Comparison of ENCODE assay signal across 26 cellular contexts in the genomic region with DNA sequence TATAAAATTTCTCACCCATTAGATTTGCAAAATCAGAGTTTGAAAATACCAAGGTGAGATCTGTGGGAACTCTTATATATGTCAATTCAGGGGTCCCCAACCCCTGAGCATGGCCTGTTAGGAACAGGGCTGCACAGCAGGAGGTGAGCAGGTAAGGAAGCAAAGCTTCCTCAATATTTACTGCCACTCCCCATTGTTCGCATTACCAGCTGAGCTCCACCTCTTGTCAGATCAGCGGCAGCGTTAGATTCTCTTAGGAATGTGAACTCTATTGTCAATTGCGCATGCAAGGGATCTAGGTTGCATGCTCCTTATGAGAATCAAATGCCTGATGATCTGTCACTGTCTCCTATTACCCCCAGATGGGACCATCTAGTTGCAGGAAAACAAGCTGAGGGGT.
DNase-seq lines count a peak whose midpoint lies in the region; ATAC-seq, FAIRE-seq and TF ChIP-seq lines count a peak whose summit lies in the region.
"Had no signal": no experiment of that assay in that cellular context is flagged by ENCODE, and none has a peak within 500 bp of the region (broad histone marks: within the 10 kb centered on the region; RNA-seq: fewer than 3 reads in every experiment).

No MANE protein-coding gene starts in this region.

- H3K4me1 ChIP-seq in HEK293 (ENCODE audit: control insufficient read depth, insufficient read depth, low read length) (peaks cover 14% of the 10 kb centered on the region), colonic mucosa (no peaks in the 10 kb centered on the region)
- H3K4me1 ChIP-seq: BE2C, BLaER1 had no signal

- ATAC-seq in memory B cell (ENCODE audit: low read depth) (no peak), omental fat pad (ENCODE audit: low FRiP score) (no peak)
- ATAC-seq: GM12878 had no signal

- H3K9me3 ChIP-seq in HEK293 (ENCODE audit: control insufficient read depth, insufficient read depth, low read depth, low read length) (no peaks in the 10 kb centered on the region), colonic mucosa (no peaks in the 10 kb centered on the region)
- H3K9me3 ChIP-seq: BE2C had no signal

- CTCF ChIA-PET in HEK293 (lab: Yijun Ruan, JAX), result no interaction called here

- TF ChIP-seq CTCF in HEK293 (tag by site-specific recombination; IDR thresholded peaks at IDR 0.05) (no peak), colonic mucosa (IDR thresholded peaks at IDR 0.05) (no peak), omental fat pad (IDR thresholded peaks at IDR 0.05) (no peak)

- H3K27ac ChIP-seq in HEK293 (ENCODE audit: extremely low read depth, low read depth, low read length) (no peak overlapping the region), colonic mucosa (no peak overlapping the region)
- H3K27ac ChIP-seq: BLaER1 had no signal

- H3K36me3 Mint-ChIP-seq in memory B cell, result peaks cover 7% of the 10 kb centered on the region
- H3K36me3 Mint-ChIP-seq: CD14-positive monocyte; CD4-positive, CD25-positive, alpha-beta regulatory T cell had no signal

- H3K4me3 ChIP-seq in HEK293 (ENCODE audit: low read depth, low read length), result no peak overlapping the region
- no peak overlapping the region for H3K4me3 ChIP-seq in colonic mucosa
- H3K4me3 ChIP-seq: BLaER1, GM12878 had no signal

- peak; percentile 9 for FAIRE-seq in GM12891 (lab: Jason Lieb, UNC)
- FAIRE-seq: A204.1, GM12878, GM19239 had no signal

- H3K27ac Mint-ChIP-seq in memory B cell, result peak overlapping the region; percentile 24
- H3K27ac Mint-ChIP-seq: CD14-positive monocyte; CD4-positive, alpha-beta memory T cell; CD4-positive, CD25-positive, alpha-beta regulatory T cell; CD8-positive, alpha-beta memory T cell had no signal

- no peaks in the 10 kb centered on the region for H3K36me3 ChIP-seq in HEK293 (ENCODE audit: control insufficient read depth in 2 of 2, insufficient read depth in 1 of 2, low read length in 2 of 2)
- H3K36me3 ChIP-seq in colonic mucosa, result no peaks in the 10 kb centered on the region
- H3K36me3 ChIP-seq: BE2C, BLaER1 had no signal

- intact Hi-C loops in colonic mucosa (cut with DNase I), result no loop called here

- POLR2A ChIA-PET in HEK293 (lab: Yijun Ruan, JAX), result no interaction called here

- DNase-seq in GM12891 (ENCODE audit: insufficient read length, low spot score) (no peak), memory B cell (ENCODE audit: low spot score in 2 of 2) (no peak), cerebellar cortex (ENCODE audit: low spot score) (no peak), colonic mucosa (no peak), omental fat pad (ENCODE audit: low spot score) (no peak)
- DNase-seq: 8988T; ACHN; BE2C; C1 segment of cervical spinal cord; CD4-positive, alpha-beta memory T cell; CD4-positive, CD25-positive, alpha-beta regulatory T cell; CD8-positive, alpha-beta memory T cell; COR-L47; DMS 273 treated with DMSO at 0.1 percent for 48 hours; DMS153; DMS53; DMS79; DND-41; EL; GDM1 had no signal

- peaks cover 8% of the 10 kb centered on the region for H3K9me3 Mint-ChIP-seq in memory B cell

- no peak overlapping the region for H3K4me3 Mint-ChIP-seq in memory B cell
- H3K4me3 Mint-ChIP-seq: CD14-positive monocyte; CD4-positive, alpha-beta memory T cell; CD4-positive, CD25-positive, alpha-beta regulatory T cell; CD8-positive, alpha-beta memory T cell had no signal

- no peak overlapping the region for H3K9ac ChIP-seq in colonic mucosa (ENCODE audit: low read depth in 2 of 2, low read length in 2 of 2)
- H3K9ac ChIP-seq: BLaER1 had no signal

- no peaks in the 10 kb centered on the region for H3K27me3 ChIP-seq in colonic mucosa
- H3K27me3 ChIP-seq: BE2C, BLaER1 had no signal

- TF ChIP-seq POLR2A in GM12891 (IDR thresholded peaks at IDR 0.05; ENCODE audit: low read depth, low read length), result no peak

- no peaks in the 10 kb centered on the region for H3K4me1 Mint-ChIP-seq in memory B cell
- H3K4me1 Mint-ChIP-seq: CD14-positive monocyte; CD4-positive, alpha-beta memory T cell; CD4-positive, CD25-positive, alpha-beta regulatory T cell; CD8-positive, alpha-beta memory T cell had no signal

- no peaks in the 10 kb centered on the region for H3K27me3 Mint-ChIP-seq in memory B cell
- H3K27me3 Mint-ChIP-seq: CD4-positive, CD25-positive, alpha-beta regulatory T cell had no signal

TF ChIP-seq in GM12891, 5 proteins besides CTCF, POLR2A, EP300 and RAD21:
- no peak for TF ChIP-seq SPI1 (IDR thresholded peaks at IDR 0.05; ENCODE audit: low read depth, low read length)
- TF ChIP-seq TAF1 (IDR thresholded peaks at IDR 0.05; ENCODE audit: low read depth, low read length), result no peak
- TF ChIP-seq POU2F2 (IDR thresholded peaks at IDR 0.05; ENCODE audit: low read depth, low read length), result no peak
- no peak for TF ChIP-seq PAX5 (IDR thresholded peaks at IDR 0.05; ENCODE audit: insufficient read depth, low read length, severe bottlenecking)
- TF ChIP-seq POLR2AphosphoS5 (IDR thresholded peaks at IDR 0.05; ENCODE audit: low read depth, low read length), result no peak

TF ChIP-seq in HEK293, 187 proteins besides CTCF, POLR2A, EP300 and RAD21:
- no peak for TF ChIP-seq ZNF138 (tag by site-specific recombination; IDR thresholded peaks at IDR 0.05; ENCODE audit: borderline replicate concordance)
- peak; percentile 99 for TF ChIP-seq ZNF610 (tag by site-specific recombination; IDR thresholded peaks at IDR 0.05; ENCODE audit: borderline replicate concordance)
- TF ChIP-seq BCL11A (tag by site-specific recombination; IDR thresholded peaks at IDR 0.05; ENCODE audit: low read depth), result no peak
- no peak for TF ChIP-seq ZNF555 (tag by site-specific recombination; conservative IDR thresholded peaks at IDR 0.05)
- TF ChIP-seq, protein P1, sequence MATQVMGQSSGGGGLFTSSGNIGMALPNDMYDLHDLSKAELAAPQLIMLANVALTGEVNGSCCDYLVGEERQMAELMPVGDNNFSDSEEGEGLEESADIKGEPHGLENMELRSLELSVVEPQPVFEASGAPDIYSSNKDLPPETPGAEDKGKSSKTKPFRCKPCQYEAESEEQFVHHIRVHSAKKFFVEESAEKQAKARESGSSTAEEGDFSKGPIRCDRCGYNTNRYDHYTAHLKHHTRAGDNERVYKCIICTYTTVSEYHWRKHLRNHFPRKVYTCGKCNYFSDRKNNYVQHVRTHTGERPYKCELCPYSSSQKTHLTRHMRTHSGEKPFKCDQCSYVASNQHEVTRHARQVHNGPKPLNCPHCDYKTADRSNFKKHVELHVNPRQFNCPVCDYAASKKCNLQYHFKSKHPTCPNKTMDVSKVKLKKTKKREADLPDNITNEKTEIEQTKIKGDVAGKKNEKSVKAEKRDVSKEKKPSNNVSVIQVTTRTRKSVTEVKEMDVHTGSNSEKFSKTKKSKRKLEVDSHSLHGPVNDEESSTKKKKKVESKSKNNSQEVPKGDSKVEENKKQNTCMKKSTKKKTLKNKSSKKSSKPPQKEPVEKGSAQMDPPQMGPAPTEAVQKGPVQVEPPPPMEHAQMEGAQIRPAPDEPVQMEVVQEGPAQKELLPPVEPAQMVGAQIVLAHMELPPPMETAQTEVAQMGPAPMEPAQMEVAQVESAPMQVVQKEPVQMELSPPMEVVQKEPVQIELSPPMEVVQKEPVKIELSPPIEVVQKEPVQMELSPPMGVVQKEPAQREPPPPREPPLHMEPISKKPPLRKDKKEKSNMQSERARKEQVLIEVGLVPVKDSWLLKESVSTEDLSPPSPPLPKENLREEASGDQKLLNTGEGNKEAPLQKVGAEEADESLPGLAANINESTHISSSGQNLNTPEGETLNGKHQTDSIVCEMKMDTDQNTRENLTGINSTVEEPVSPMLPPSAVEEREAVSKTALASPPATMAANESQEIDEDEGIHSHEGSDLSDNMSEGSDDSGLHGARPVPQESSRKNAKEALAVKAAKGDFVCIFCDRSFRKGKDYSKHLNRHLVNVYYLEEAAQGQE (tag by site-specific recombination; IDR thresholded peaks at IDR 0.05), result no peak
